In the genomic region with DNA sequence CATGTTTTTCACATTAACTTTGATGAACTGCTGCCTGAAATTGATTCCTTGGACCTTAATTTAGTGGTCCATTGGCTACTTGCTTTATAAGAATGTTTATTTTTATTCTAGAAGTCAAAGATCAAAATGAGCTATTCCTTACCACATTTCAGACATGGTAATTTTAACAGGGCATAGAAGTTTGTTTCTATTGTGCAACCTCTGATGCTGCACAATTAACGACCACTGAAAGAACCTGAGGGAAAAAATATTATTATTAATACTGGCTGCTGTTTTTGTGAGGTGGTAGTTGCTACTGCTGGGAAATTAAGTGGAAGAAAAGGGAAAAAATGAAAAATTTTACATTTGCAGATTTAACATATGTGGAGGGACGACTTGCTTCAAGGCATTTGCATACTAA, we compare ENCODE assay signal across 18 cellular contexts. TPM values are rescaled to one million over a fixed set of nuclear protein-coding genes. Genes with fewer than 3 reads are reported as not detected.
DNase-seq lines count a peak whose midpoint lies in the region; ATAC-seq and TF ChIP-seq lines count a peak whose summit lies in the region.
"Had no signal": no experiment of that assay in that cellular context is flagged by ENCODE, and none has a peak within 500 bp of the region (broad histone marks: within the 10 kb centered on the region; RNA-seq: fewer than 3 reads in every experiment).

No MANE protein-coding gene starts in this region.

- intact Hi-C loops in dendritic cell treated with granulocyte-macrophage colony-stimulating factor and Interleukin-4, amounts not matched to agents 40 ng/mL and 50 ng/mL, for 4 days (cut with micrococcal nuclease): loop anchor here (5.0 kb wide), 1 partner anchor 38 kb away; no protein-coding TSS in a partner anchor
- intact Hi-C loops in activated CD8-positive, alpha-beta T cell treated with anti-CD3 and anti-CD28 coated beads for 36 hours (cut with micrococcal nuclease): no loop called here

- TF ChIP-seq CTCF in HL-60 (IDR thresholded peaks at IDR 0.05; ENCODE audit: insufficient read depth, low read length): no peak
- no peak for TF ChIP-seq CTCF in activated CD8-positive, alpha-beta T cell treated with anti-CD3 and anti-CD28 coated beads for 36 hours (IDR thresholded peaks at IDR 0.05)

- CTCF ChIA-PET in activated CD8-positive, alpha-beta T cell treated with anti-CD3 and anti-CD28 coated beads for 36 hours (lab: Charles Lee): no interaction called here

- H3K27me3 Mint-ChIP-seq in dendritic cell treated with granulocyte-macrophage colony-stimulating factor and Interleukin-4, amounts not matched to agents 40 ng/mL and 50 ng/mL, for 4 days: no peaks in the 10 kb centered on the region
- no peaks in the 10 kb centered on the region for H3K27me3 Mint-ChIP-seq in activated CD8-positive, alpha-beta T cell treated with anti-CD3 and anti-CD28 coated beads for 36 hours
- H3K27me3 Mint-ChIP-seq: CD8-positive, alpha-beta memory T cell had no signal

- ATAC-seq in activated CD8-positive, alpha-beta T cell treated with anti-CD3 and anti-CD28 coated beads for 36 hours: no peak
- ATAC-seq in stimulated activated naive CD8-positive, alpha-beta T cell treated with anti-CD3 and anti-CD28 coated beads, Interleukin-15, Interleukin-2, amounts not matched to agents 100 U/mL and 50 U/mL, for 24 hours: no peak
- ATAC-seq: HepG2 had no signal

- peaks cover 9% of the 10 kb centered on the region for H3K36me3 Mint-ChIP-seq in dendritic cell treated with granulocyte-macrophage colony-stimulating factor and Interleukin-4, amounts not matched to agents 40 ng/mL and 50 ng/mL, for 4 days (ENCODE audit: low read depth)
- H3K36me3 Mint-ChIP-seq in activated CD8-positive, alpha-beta T cell treated with anti-CD3 and anti-CD28 coated beads for 36 hours (ENCODE audit: low read depth): no peaks in the 10 kb centered on the region
- H3K36me3 Mint-ChIP-seq: CD8-positive, alpha-beta memory T cell had no signal

- peaks cover 51% of the 10 kb centered on the region for H3K4me1 Mint-ChIP-seq in dendritic cell treated with granulocyte-macrophage colony-stimulating factor and Interleukin-4, amounts not matched to agents 40 ng/mL and 50 ng/mL, for 4 days (ENCODE audit: low read depth)
- no peaks in the 10 kb centered on the region for H3K4me1 Mint-ChIP-seq in activated CD8-positive, alpha-beta T cell treated with anti-CD3 and anti-CD28 coated beads for 36 hours (ENCODE audit: low read depth)
- H3K4me1 Mint-ChIP-seq: CD8-positive, alpha-beta memory T cell had no signal

- H3K27ac Mint-ChIP-seq in dendritic cell treated with granulocyte-macrophage colony-stimulating factor and Interleukin-4, amounts not matched to agents 40 ng/mL and 50 ng/mL, for 4 days: peak overlapping the region; percentile 70
- H3K27ac Mint-ChIP-seq in activated CD8-positive, alpha-beta T cell treated with anti-CD3 and anti-CD28 coated beads for 36 hours: no peak overlapping the region
- H3K27ac Mint-ChIP-seq: CD8-positive, alpha-beta memory T cell had no signal

- H3K27ac ChIP-seq in HL-60 (replicated peaks): peak overlapping the region; percentile 97
- H3K27ac ChIP-seq: BLaER1 had no signal

- POLR2A ChIA-PET in activated CD8-positive, alpha-beta T cell treated with anti-CD3 and anti-CD28 coated beads for 36 hours (lab: Charles Lee): no interaction called here

- H3K9me3 Mint-ChIP-seq in dendritic cell treated with granulocyte-macrophage colony-stimulating factor and Interleukin-4, amounts not matched to agents 40 ng/mL and 50 ng/mL, for 4 days: peaks cover 11% of the 10 kb centered on the region
- peaks cover 3% of the 10 kb centered on the region for H3K9me3 Mint-ChIP-seq in activated CD8-positive, alpha-beta T cell treated with anti-CD3 and anti-CD28 coated beads for 36 hours

- H3K4me3 ChIP-seq in HL-60 (replicated peaks; ENCODE audit: insufficient read depth, low read length): no peak overlapping the region
- H3K4me3 ChIP-seq: BLaER1 had no signal

- DNase-seq in AML-193 (lab: John Stamatoyannopoulos, UW): peak; percentile 37 to 69
- DNase-seq in HL-60 (ENCODE audit: low read depth in 1 of 2, low spot score in 1 of 2): peak in 1 of 2 experiments; percentile 50
- DNase-seq in NOMO-1 treated with DMSO at 0.1 percent for 48 hours (lab: John Stamatoyannopoulos, UW; ENCODE audit: unreplicated experiment): peak; percentile 47
- DNase-seq in activated CD8-positive, alpha-beta T cell treated with anti-CD3 and anti-CD28 coated beads for 36 hours: no peak
- DNase-seq in NAMALWA (ENCODE audit: low spot score): no peak
- no peak for DNase-seq in stimulated activated naive CD8-positive, alpha-beta T cell treated with anti-CD3 and anti-CD28 coated beads, Interleukin-15, Interleukin-2, amounts not matched to agents 100 U/mL and 50 U/mL, for 24 hours
- no peak for DNase-seq in RPMI8226
- DNase-seq: CD8-positive, alpha-beta memory T cell; NCI-H1105; NCI-H2081; NCI-H2171 treated with DMSO at 0.1 percent for 48 hours; NCI-H446; NK-92 treated with Interleukin-12 subunit alpha and Interleukin-12 subunit beta, amount 100 ng/mL, for 24 hours had no signal

- no peak overlapping the region for H3K4me3 Mint-ChIP-seq in dendritic cell treated with granulocyte-macrophage colony-stimulating factor and Interleukin-4, amounts not matched to agents 40 ng/mL and 50 ng/mL, for 4 days
- no peak overlapping the region for H3K4me3 Mint-ChIP-seq in activated CD8-positive, alpha-beta T cell treated with anti-CD3 and anti-CD28 coated beads for 36 hours
- H3K4me3 Mint-ChIP-seq: CD8-positive, alpha-beta memory T cell had no signal

- no peaks in the 10 kb centered on the region for H3K27me3 ChIP-seq in HL-60 (ENCODE audit: insufficient read depth, poor library complexity, severe bottlenecking)
- H3K27me3 ChIP-seq: BLaER1 had no signal

RNA-seq across cellular contexts. Expression of a gene that starts 37.9 kb away (rescaled TPM):
- not detected for total RNA-seq in activated CD8-positive, alpha-beta T cell treated with anti-CD3 and anti-CD28 coated beads for 36 hours
- total RNA-seq: CD8-positive, alpha-beta memory T cell; HepG2; T-helper 1 cell treated with Interleukin-12 subunit alpha and Interleukin-12 subunit beta and Interleukin-4 antibody, amounts not matched to agents 30 ng/mL and 1 ng/mL, for 36 hours had no signal

RNA-seq across cellular contexts. Expression of a gene that starts 53.7 kb away (rescaled TPM):
- total RNA-seq in activated CD8-positive, alpha-beta T cell treated with anti-CD3 and anti-CD28 coated beads for 36 hours: not detected
- total RNA-seq: H1; HepG2; T-helper 1 cell treated with Interleukin-12 subunit alpha and Interleukin-12 subunit beta and Interleukin-4 antibody, amounts not matched to agents 30 ng/mL and 1 ng/mL, for 36 hours had no signal

Comparison
In these comparisons a context has a peak if more than half of its experiments do, and no peak if none do; other contexts are left out.
1. DNase-seq: peak in AML-193 (2 of 2) and NOMO-1 treated with DMSO at 0.1 percent for 48 hours (single experiment); none in activated CD8-positive, alpha-beta T cell treated with anti-CD3 and anti-CD28 coated beads for 36 hours (single experiment), NAMALWA (single experiment), stimulated activated naive CD8-positive, alpha-beta T cell treated with anti-CD3 and anti-CD28 coated beads, Interleukin-15, Interleukin-2, amounts not matched to agents 100 U/mL and 50 U/mL, for 24 hours (single experiment) and RPMI8226 (single experiment).